In genomic region chr16:10518479-10519041, GRCh38 we compare ENCODE assay signal across 20 cellular contexts.
DNase-seq lines count a peak whose midpoint lies in the region; ATAC-seq, FAIRE-seq and TF ChIP-seq lines count a peak whose summit lies in the region.
"Had no signal": no experiment of that assay in that cellular context is flagged by ENCODE, and none has a peak within 500 bp of the region (broad histone marks: within the 10 kb centered on the region; RNA-seq: fewer than 3 reads in every experiment).

No MANE protein-coding gene starts in this region.

- H3K4me3 ChIP-seq in HEK293 (ENCODE audit: low read depth, low read length), result no peak overlapping the region
- H3K4me3 ChIP-seq in GM12878, result no peak overlapping the region
- no peak overlapping the region for H3K4me3 ChIP-seq in right lobe of liver
- no peak overlapping the region for H3K4me3 ChIP-seq in sigmoid colon
- H3K4me3 ChIP-seq in GM23248, result no peak overlapping the region
- H3K4me3 ChIP-seq: GM23338 had no signal

- intact Hi-C loops in GM12878 (cut with micrococcal nuclease; ENCODE audit: unreplicated experiment) (no loop called here), right lobe of liver (cut with DNase I) (no loop called here), sigmoid colon (cut with DNase I) (no loop called here)

- no peaks in the 10 kb centered on the region for H3K9me3 ChIP-seq in HEK293 (ENCODE audit: control insufficient read depth, insufficient read depth, low read depth, low read length)
- no peaks in the 10 kb centered on the region; the same call in 2 of the 3 replicates for H3K9me3 ChIP-seq in GM12878 (replicated peaks; ENCODE audit: control insufficient read depth, insufficient read depth, low read length)
- H3K9me3 ChIP-seq in right lobe of liver, result no peaks in the 10 kb centered on the region
- no peaks in the 10 kb centered on the region for H3K9me3 ChIP-seq in sigmoid colon
- H3K9me3 ChIP-seq in GM23248 (ENCODE audit: low read depth), result no peaks in the 10 kb centered on the region
- H3K9me3 ChIP-seq: BE2C had no signal

- RAD21 ChIA-PET in GM12878 (lab: Charles Lee; ENCODE audit: unreplicated experiment), result interaction anchor here (5.5 kb wide), 1 partner anchor 218 kb away, joined by 85 read pairs; no protein-coding TSS in a partner anchor

- no TSS peak for BruUV-seq in GM12878 (replicated peaks; lab: Mats Ljungman, UMichigan)

- H3K9me2 ChIP-seq in GM23248 (ENCODE audit: insufficient read depth), result no peaks in the 10 kb centered on the region

- TF ChIP-seq POLR2A in GM12878 (IDR thresholded peaks at IDR 0.05; ENCODE audit: low read depth, low read length), result no peak
- TF ChIP-seq POLR2A in right lobe of liver (IDR thresholded peaks at IDR 0.05), result no peak
- TF ChIP-seq POLR2A in sigmoid colon (IDR thresholded peaks at IDR 0.05), result no peak

- H3K27me3 ChIP-seq in GM12878 (replicated peaks in 1 of 2; ENCODE audit: control insufficient read depth in 2 of 2, insufficient read depth in 2 of 2, low read length in 1 of 2), result no peaks in the 10 kb centered on the region
- H3K27me3 ChIP-seq in right lobe of liver, result no peaks in the 10 kb centered on the region
- no peaks in the 10 kb centered on the region for H3K27me3 ChIP-seq in sigmoid colon
- H3K27me3 ChIP-seq in GM23248 (replicated peaks; ENCODE audit: insufficient read depth), result no peaks in the 10 kb centered on the region
- H3K27me3 ChIP-seq: BE2C had no signal

- H3K4me1 ChIP-seq in HEK293 (ENCODE audit: control insufficient read depth, insufficient read depth, low read length), result no peaks in the 10 kb centered on the region
- peaks cover 5% of the 10 kb centered on the region for H3K4me1 ChIP-seq in GM12878 (ENCODE audit: control insufficient read depth, insufficient read depth, low read length)
- H3K4me1 ChIP-seq in right lobe of liver, result peaks cover 0 to 44% (median 20%) of the 10 kb centered on the region in 4 donors
- H3K4me1 ChIP-seq in sigmoid colon, result peaks cover 0 to 14% (median 11%) of the 10 kb centered on the region in 4 donors
- peaks cover 5% of the 10 kb centered on the region for H3K4me1 ChIP-seq in GM23248 (ENCODE audit: insufficient read depth)
- H3K4me1 ChIP-seq: BE2C had no signal

- H3K79me2 ChIP-seq in GM12878 (ENCODE audit: control insufficient read depth, insufficient read depth, low read length) (no peaks in the 10 kb centered on the region), GM23248 (ENCODE audit: insufficient read depth) (no peaks in the 10 kb centered on the region)

- CTCF ChIA-PET in HEK293 (lab: Yijun Ruan, JAX) (no interaction called here), GM12878 (lab: Yijun Ruan, JAX) (interaction anchor here (5.7 kb wide), 1 partner anchor 217 kb away, joined by 191 read pairs; no protein-coding TSS in a partner anchor)

- TF ChIP-seq CTCF in HEK293 (tag by site-specific recombination; IDR thresholded peaks at IDR 0.05) (no peak), GM12878 (IDR thresholded peaks at IDR 0.05 in 2 of 3, conservative IDR thresholded peaks at IDR 0.05 in 1 of 3; ENCODE audit: control insufficient read depth in 2 of 3, extremely low read depth in 1 of 3, insufficient read depth in 1 of 3, low read depth in 3 of 3, low read length in 3 of 3) (no peak), right lobe of liver (IDR thresholded peaks at IDR 0.05) (no peak), sigmoid colon (IDR thresholded peaks at IDR 0.05) (no peak)

- H3K9ac ChIP-seq in GM12878 (ENCODE audit: control insufficient read depth, insufficient read depth, low read length) (no peak overlapping the region), GM23248 (no peak overlapping the region)

- H3K4me2 ChIP-seq in GM12878 (ENCODE audit: control insufficient read depth, insufficient read depth) (no peak overlapping the region), GM23248 (ENCODE audit: unreplicated experiment) (no peak overlapping the region)
- H3K4me2 ChIP-seq: GM23338 had no signal

- H3K36me3 ChIP-seq in HEK293 (ENCODE audit: control insufficient read depth in 2 of 2, insufficient read depth in 1 of 2, low read length in 2 of 2) (no peaks in the 10 kb centered on the region), GM12878 (ENCODE audit: control insufficient read depth in 2 of 2, insufficient read depth in 2 of 2, low read length in 1 of 2) (no peaks in the 10 kb centered on the region), right lobe of liver (no peaks in the 10 kb centered on the region), sigmoid colon (peaks cover 0 to 2% (median under 1%) of the 10 kb centered on the region in 4 donors), GM23248 (ENCODE audit: low read depth) (no peaks in the 10 kb centered on the region)
- H3K36me3 ChIP-seq: BE2C had no signal

- ATAC-seq in GM12878, result no peak
- ATAC-seq in right lobe of liver, result no peak
- no peak for ATAC-seq in HG03565 (IDR thresholded peaks at IDR 0.05; ENCODE audit: unreplicated experiment)
- ATAC-seq: GM23338, HCT116 had no signal

- no peak overlapping the region for H2AFZ ChIP-seq in GM12878 (ENCODE audit: control insufficient read depth, low read depth, low read length)
- H2AFZ ChIP-seq in GM23248, result no peak overlapping the region
- H2AFZ ChIP-seq: GM23338 had no signal

- H3K27ac ChIP-seq in HEK293 (ENCODE audit: extremely low read depth, low read depth, low read length), result no peak overlapping the region
- no peak overlapping the region for H3K27ac ChIP-seq in GM12878 (ENCODE audit: control insufficient read depth, insufficient read depth)
- H3K27ac ChIP-seq in right lobe of liver, result peak overlapping the region in 2 of 3 donors; percentile 41 to 69
- no peak overlapping the region for H3K27ac ChIP-seq in sigmoid colon
- no peak overlapping the region for H3K27ac ChIP-seq in GM23248

- POLR2A ChIA-PET in HEK293 (lab: Yijun Ruan, JAX) (no interaction called here), GM12878 (lab: Charles Lee) (no interaction called here)

- TF ChIP-seq EP300 in GM12878 (IDR thresholded peaks at IDR 0.05; ENCODE audit: borderline replicate concordance in 1 of 2, control insufficient read depth in 1 of 2, low read depth in 2 of 2, low read length in 2 of 2), result no peak
- no peak for TF ChIP-seq EP300 in sigmoid colon (IDR thresholded peaks at IDR 0.05)

- SMC1A ChIA-PET in GM12878 (lab: Charles Lee; ENCODE audit: uncharacterized antibody, unreplicated experiment), result interaction anchor here (1.0 to 1.2 kb wide), 2 partner anchors 34 to 219 kb away, joined by 3 read pairs; no protein-coding TSS in a partner anchor

- H3F3A ChIP-seq in GM23248 (ENCODE audit: insufficient read depth), result no peaks in the 10 kb centered on the region

- DNase-seq in GM12878 (ENCODE audit: low read depth, low spot score), result no peak
- DNase-seq in right lobe of liver, result no peak
- peak; percentile 32 for DNase-seq in sigmoid colon
- no peak for DNase-seq in COLO668 (lab: John Stamatoyannopoulos, UW; ENCODE audit: unreplicated experiment)
- no peak for DNase-seq in GM23248
- DNase-seq: ACHN; BE2C; C1 segment of cervical spinal cord; CD4-positive, alpha-beta T cell; DMS153; DMS79; GDM1; H7; KG1 had no signal

- in situ Hi-C loops in GM12878 (cut with MboI), result no loop called here
- in situ Hi-C loops in GM23248 (cut with MboI), result loop anchor here (10.0 kb wide), 1 partner anchor 396 kb away; no protein-coding TSS in a partner anchor

- H4K20me1 ChIP-seq in GM12878 (ENCODE audit: control insufficient read depth, insufficient read depth) (no peaks in the 10 kb centered on the region), GM23248 (ENCODE audit: insufficient read depth) (no peaks in the 10 kb centered on the region)

- TF ChIP-seq RAD21 in GM12878 (IDR thresholded peaks at IDR 0.05; ENCODE audit: insufficient read depth, low read depth, low read length), result no peak

- FAIRE-seq in GM12878 (lab: Jason Lieb, UNC), result no peak
- FAIRE-seq: A204.1, GM19239 had no signal

- 72% methylated on average over 7 of the region's 7 CpGs for WGBS in GM12878 (ENCODE audit: insufficient coverage, insufficient replicate concordance, low lambda C conversion rate, missing lambda C conversion rate)
- 89% methylated on average over 4 of the region's 7 CpGs for WGBS in right lobe of liver (ENCODE audit: insufficient coverage, low coverage, low lambda C conversion rate, missing lambda C conversion rate)
- 90 to 94% methylated on average over 7 of the region's 7 CpGs for whole genome bisulfite sequencing in sigmoid colon, 2 donors
- WGBS in GM23248 (ENCODE audit: low coverage in 1 of 2, low lambda C conversion rate in 2 of 2, missing lambda C conversion rate in 2 of 2), 2 experiments, result 91% methylated on average over 7 of the region's 7 CpGs

TF ChIP-seq in HEK293, 187 proteins besides CTCF, POLR2A, EP300 and RAD21:
- TF ChIP-seq HOXA7 (CRISPR knock-in tag; IDR thresholded peaks at IDR 0.05; ENCODE audit: borderline replicate concordance) (no peak), ZNF366 (tag by site-specific recombination; conservative IDR thresholded peaks at IDR 0.05) (peak; percentile 65), ZBTB17 (tag by site-specific recombination; IDR thresholded peaks at IDR 0.05) (no peak), ZNF670 (tag by site-specific recombination; IDR thresholded peaks at IDR 0.05; ENCODE audit: low read depth) (no peak)

TF ChIP-seq in GM12878, 131 proteins besides CTCF, POLR2A, EP300 and RAD21 (continues in another document):
- 0 out of 2 replicates have a peak, but pooled peaks have one; percentile 19 for TF ChIP-seq FOXK2 (IDR thresholded peaks at IDR 0.05)
- no peak for TF ChIP-seq ZNF384 (IDR thresholded peaks at IDR 0.05; ENCODE audit: borderline replicate concordance, low read depth, low read length)
- TF ChIP-seq MEF2B (IDR thresholded peaks at IDR 0.05; ENCODE audit: partially characterized antibody, poor library complexity, severe bottlenecking), result no peak
- no peak for TF ChIP-seq ZBTB33 (IDR thresholded peaks at IDR 0.05)

Comparison
In these comparisons a context has a peak if more than half of its experiments do, and no peak if none do; other contexts are left out.
1. H3K27ac ChIP-seq: peak in right lobe of liver (2 of 3); none in HEK293 (single experiment), GM12878 (single experiment), sigmoid colon (0 of 4) and GM23248 (single experiment).